Comparison of ENCODE assay signal across 8 cellular contexts in the genomic region with DNA sequence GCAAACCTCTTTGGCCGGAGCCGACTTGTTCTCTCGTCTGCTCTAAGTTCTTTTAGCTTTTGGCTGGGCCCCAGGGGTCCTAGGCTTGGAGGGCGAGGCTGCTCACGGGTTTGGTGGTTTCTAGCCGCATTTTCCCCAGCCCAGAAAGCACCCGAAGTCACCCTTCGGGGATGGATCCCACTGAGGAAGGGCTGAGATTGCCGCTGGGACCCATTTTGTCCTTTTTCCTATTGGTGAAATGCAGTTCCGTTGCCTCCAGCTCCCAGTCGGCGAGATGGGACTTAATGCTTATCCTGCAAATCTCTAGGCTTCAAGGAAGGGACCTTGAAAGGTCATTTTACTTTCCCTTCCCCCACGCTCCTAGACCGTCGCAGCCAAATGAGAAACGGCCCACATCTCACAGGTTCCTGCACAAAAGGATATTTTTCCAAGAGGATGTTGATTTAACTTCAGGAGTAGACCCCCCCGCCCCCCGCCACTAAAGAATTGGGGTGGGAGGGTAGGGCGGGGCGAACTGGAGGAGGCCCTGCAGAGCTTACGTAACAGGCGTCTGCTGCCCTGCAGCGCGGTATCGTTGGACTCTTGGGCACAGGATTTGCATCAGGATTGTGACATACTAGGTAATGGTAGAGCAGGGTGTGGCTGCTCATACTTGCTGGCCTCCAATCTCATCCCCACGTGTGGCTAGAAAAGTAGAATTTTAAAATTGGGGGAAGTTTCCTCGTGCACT. TPM values are rescaled to one million over a fixed set of nuclear protein-coding genes. Genes with fewer than 3 reads are reported as not detected.
DNase-seq lines count a peak whose midpoint lies in the region; ATAC-seq lines count a peak whose summit lies in the region.

No MANE protein-coding gene starts in this region.

- H3K27ac ChIP-seq in ectodermal cell (ENCODE audit: insufficient read depth, low read depth, low read length, poor library complexity, severe bottlenecking) (peak overlapping the region; percentile 74), stomach smooth muscle (ENCODE audit: low read length) (peak overlapping the region; percentile 93)

- H3K36me3 ChIP-seq in ectodermal cell (ENCODE audit: control insufficient read depth, insufficient read depth, low read length) (no peaks in the 10 kb centered on the region), stomach smooth muscle (ENCODE audit: control insufficient read depth in 2 of 2, insufficient read depth in 2 of 2, low read length in 2 of 2) (no peaks in the 10 kb centered on the region)

- ATAC-seq in GM21447 (IDR thresholded peaks at IDR 0.05; ENCODE audit: unreplicated experiment) = peak; percentile 37

- H3K9ac ChIP-seq in stomach smooth muscle (ENCODE audit: low read length in 2 of 2) = peak overlapping the region; percentile 93 to 98

- peak; percentile 68 for DNase-seq in CD1c-positive myeloid dendritic cell (ENCODE audit: extremely low spot score)
- peak; percentile 0 for DNase-seq in NCI-H1105 (lab: John Stamatoyannopoulos, UW)
- DNase-seq in UCSD-AML1 (lab: John Stamatoyannopoulos, UW; ENCODE audit: unreplicated experiment) = peak; percentile 30
- DNase-seq in lung microvascular endothelial cell (ENCODE audit: low read depth in 2 of 2) = peak; percentile 36 to 51
- no peak for DNase-seq in activated gamma-delta T cell treated with Interleukin-2 at 50 U/mL for 16 hours

- H3K4me1 ChIP-seq in ectodermal cell (ENCODE audit: control insufficient read depth, insufficient read depth, low read length) (no peaks in the 10 kb centered on the region), stomach smooth muscle (ENCODE audit: control insufficient read depth, insufficient read depth, low read length) (peaks cover 19% of the 10 kb centered on the region)

- no peaks in the 10 kb centered on the region for H3K9me3 ChIP-seq in ectodermal cell (ENCODE audit: control insufficient read depth, low read length)
- no peaks in the 10 kb centered on the region for H3K9me3 ChIP-seq in stomach smooth muscle (ENCODE audit: control insufficient read depth in 2 of 2, low read length in 2 of 2)

- no peaks in the 10 kb centered on the region for H3K27me3 ChIP-seq in ectodermal cell (ENCODE audit: control insufficient read depth, insufficient read depth, low read length, poor library complexity, severe bottlenecking)
- peaks cover 0 to 2% of the 10 kb centered on the region in 2 donors for H3K27me3 ChIP-seq in stomach smooth muscle (ENCODE audit: control insufficient read depth in 1 of 2, insufficient read depth in 2 of 2, low read length in 2 of 2)

- WGBS in ectodermal cell, 2 experiments = 0% methylated on average over 24 to 27 of the region's 27 CpGs

- H3K4me3 ChIP-seq in ectodermal cell (ENCODE audit: insufficient read depth, low read depth, low read length) (peak overlapping the region; percentile 67), stomach smooth muscle (ENCODE audit: low read length in 2 of 2) (peak overlapping the region; percentile 91 to 94)

RNA-seq across cellular contexts. Expression of gene PGK1, which starts 0.6 kb away (rescaled TPM):
- 244 TPM for polyA plus RNA-seq in ectodermal cell (2013, experiment 1 of 4)
- 235 TPM for polyA plus RNA-seq in ectodermal cell (2013, experiment 2 of 4)
- 188 TPM for polyA plus RNA-seq in ectodermal cell (2013, experiment 3 of 4)
- 198 TPM for polyA plus RNA-seq in ectodermal cell (2013, experiment 4 of 4)
- 122 and 135 TPM in 2 replicates for total RNA-seq in lung microvascular endothelial cell

RNA-seq across cellular contexts. Expression of gene TAF9B, which starts 34.8 kb away (rescaled TPM):
- polyA plus RNA-seq in ectodermal cell (2013, experiment 1 of 4) = 16.8 TPM
- 17.9 TPM for polyA plus RNA-seq in ectodermal cell (2013, experiment 2 of 4)
- polyA plus RNA-seq in ectodermal cell (2013, experiment 3 of 4) = 15.1 TPM
- 16.9 TPM for polyA plus RNA-seq in ectodermal cell (2013, experiment 4 of 4)
- total RNA-seq in lung microvascular endothelial cell = 11.9 and 15.0 TPM in 2 replicates
